ENCODE assay signal across 18 cellular contexts in genomic region chr2:47661310-47661709, GRCh38.
DNase-seq lines count a peak whose midpoint lies in the region; ATAC-seq, FAIRE-seq and TF ChIP-seq lines count a peak whose summit lies in the region.
"Had no signal": no experiment of that assay in that cellular context is flagged by ENCODE, and none has a peak within 500 bp of the region (broad histone marks: within the 10 kb centered on the region; RNA-seq: fewer than 3 reads in every experiment).

No MANE protein-coding gene starts in this region.

- H3K27ac ChIP-seq in GM23338 (ENCODE audit: low read depth) (peak overlapping the region; percentile 78; the same call in 1 of the 2 replicates), OCI-LY7 (ENCODE audit: low read depth, low read length, poor library complexity, severe bottlenecking) (peak overlapping the region; percentile 84), H1 (ENCODE audit: low read depth, low read length) (no peak overlapping the region)
- H3K27ac ChIP-seq: C4-2B had no signal

- H3K36me3 ChIP-seq in GM23338 (ENCODE audit: insufficient read depth) (no peaks in the 10 kb centered on the region), OCI-LY7 (ENCODE audit: insufficient read depth, low read length) (0 out of 2 replicates have a peak, but pooled peaks cover 5% of the 10 kb centered on the region), H1 (ENCODE audit: control insufficient read depth in 2 of 4, insufficient read depth in 4 of 4, low read length in 3 of 4) (no peaks in the 10 kb centered on the region)

- no peak overlapping the region for H2BK15ac ChIP-seq in H1 (ENCODE audit: low read length)

- FAIRE-seq in H1 (lab: Jason Lieb, UNC) = no peak
- FAIRE-seq: D721Med, GM12891, GM18507 had no signal

- no peak overlapping the region for H3K4me3 Mint-ChIP-seq in GM23338
- H3K4me3 Mint-ChIP-seq: CD4-positive, CD25-positive, alpha-beta regulatory T cell; CD8-positive, alpha-beta T cell had no signal

- H3K23ac ChIP-seq in H1 (ENCODE audit: insufficient read length) = no peak overlapping the region

- H2BK12ac ChIP-seq in H1 (ENCODE audit: low read depth, low read length) = peak overlapping the region; percentile 99

- H3K27me3 ChIP-seq in GM23338 (ENCODE audit: insufficient read depth) = no peaks in the 10 kb centered on the region
- no peaks in the 10 kb centered on the region; a peak in 1 of 7 replicates for H3K27me3 ChIP-seq in H1 (replicated peaks in 1 of 4; ENCODE audit: control insufficient read depth in 3 of 4, extremely low read depth in 1 of 4, insufficient read depth in 3 of 4, low read length in 3 of 4)

- H2AFZ ChIP-seq in GM23338 (no peak overlapping the region), OCI-LY7 (ENCODE audit: low read length) (no peak overlapping the region), H1 (ENCODE audit: low read length) (no peak overlapping the region)

- TF ChIP-seq POLR2A in H1 (IDR thresholded peaks at IDR 0.05; ENCODE audit: control extremely low read depth in 1 of 2, low read depth in 2 of 2, low read length in 2 of 2) = no peak

- H3K4ac ChIP-seq in H1 (replicated peaks; ENCODE audit: insufficient read length, low read depth, low read length) = no peak overlapping the region

- H3K79me2 ChIP-seq in GM23338 (replicated peaks; ENCODE audit: insufficient read depth) = no peaks in the 10 kb centered on the region
- peaks cover 13% of the 10 kb centered on the region; the same call in 1 of the 2 replicates for H3K79me2 ChIP-seq in OCI-LY7 (ENCODE audit: insufficient read depth, low read depth, low read length)
- no peaks in the 10 kb centered on the region for H3K79me2 ChIP-seq in H1 (ENCODE audit: control insufficient read depth in 1 of 2, insufficient read depth in 2 of 2, low read length in 2 of 2)

- H3K27me3 Mint-ChIP-seq in GM23338 (ENCODE audit: insufficient read depth, low read depth, poor library complexity) = peaks cover 18% of the 10 kb centered on the region
- H3K27me3 Mint-ChIP-seq: CD4-positive, CD25-positive, alpha-beta regulatory T cell had no signal

- no peaks in the 10 kb centered on the region; the same call in 2 of the 3 replicates for H3K9me3 Mint-ChIP-seq in GM23338
- H3K9me3 Mint-ChIP-seq: CD4-positive, CD25-positive, alpha-beta regulatory T cell; CD8-positive, alpha-beta T cell had no signal

- no peak overlapping the region for H4K5ac ChIP-seq in H1 (ENCODE audit: insufficient read length, low read depth, low read length)

- H3K9me2 ChIP-seq in GM23338 (ENCODE audit: insufficient read depth) (no peaks in the 10 kb centered on the region), OCI-LY7 (ENCODE audit: insufficient read depth, low read length) (no peaks in the 10 kb centered on the region)

- BruUV-seq in OCI-LY7 (replicated peaks; lab: Mats Ljungman, UMichigan) = no TSS peak

- H3K36me3 Mint-ChIP-seq in GM23338 (ENCODE audit: low read depth) = no peaks in the 10 kb centered on the region; the same call in 2 of the 3 replicates
- H3K36me3 Mint-ChIP-seq: CD4-positive, CD25-positive, alpha-beta regulatory T cell; CD8-positive, alpha-beta T cell had no signal

- peaks cover 31% of the 10 kb centered on the region for H3K4me1 ChIP-seq in GM23338 (ENCODE audit: insufficient read depth)
- H3K4me1 ChIP-seq in OCI-LY7 (ENCODE audit: insufficient read depth, low read length, poor library complexity, severe bottlenecking) = peaks cover 89% of the 10 kb centered on the region
- H3K4me1 ChIP-seq in H1 (replicated peaks in 1 of 4; ENCODE audit: control insufficient read depth in 3 of 4, insufficient read depth in 4 of 4, low read length in 3 of 4) = peaks cover 2 to 15% (median 10%) of the 10 kb centered on the region in 4 experiments; a peak in 5 of 7 replicates

- H3K9me3 ChIP-seq in OCI-LY7 (ENCODE audit: low read length) (no peaks in the 10 kb centered on the region), H1 (ENCODE audit: insufficient read depth in 2 of 2, low read depth in 1 of 2, low read length in 1 of 2) (no peaks in the 10 kb centered on the region)

- H3K4me1 Mint-ChIP-seq in GM23338 = peaks cover 30% of the 10 kb centered on the region
- H3K4me1 Mint-ChIP-seq: CD4-positive, CD25-positive, alpha-beta regulatory T cell had no signal

- no peaks in the 10 kb centered on the region for H3K79me1 ChIP-seq in H1 (ENCODE audit: low read depth, low read length)

- H2BK20ac ChIP-seq in H1 (ENCODE audit: low read length) = peak overlapping the region; percentile 98

- H3K27ac Mint-ChIP-seq in GM23338 = no peak overlapping the region
- H3K27ac Mint-ChIP-seq: CD4-positive, CD25-positive, alpha-beta regulatory T cell; CD8-positive, alpha-beta T cell had no signal

- no peaks in the 10 kb centered on the region for H3F3A ChIP-seq in GM23338 (replicated peaks; ENCODE audit: low read depth)

- peak overlapping the region; percentile 82; the same call in 1 of the 2 replicates for H2BK5ac ChIP-seq in H1 (ENCODE audit: low read depth, low read length)

- peak overlapping the region; percentile 85 for H2BK120ac ChIP-seq in H1 (replicated peaks; ENCODE audit: low read depth, low read length)

- CTCF ChIA-PET in OCI-LY7 (lab: Charles Lee; ENCODE audit: unreplicated experiment) = no interaction called here
- CTCF ChIA-PET in H1 (lab: Charles Lee; ENCODE audit: partially characterized antibody) = interaction anchor here (0.6 to 1.5 kb wide), 2 partner anchors 29 to 146 kb away, joined by 3 read pairs; no protein-coding TSS in a partner anchor

- H3K56ac ChIP-seq in H1 (replicated peaks; ENCODE audit: insufficient read length, low read depth, low read length) = no peak overlapping the region

- TF ChIP-seq CTCF in GM23338 (conservative IDR thresholded peaks at IDR 0.05; ENCODE audit: low read depth in 2 of 2) = no peak
- no peak for TF ChIP-seq CTCF in OCI-LY7 (conservative IDR thresholded peaks at IDR 0.05; ENCODE audit: low read length)
- TF ChIP-seq CTCF in H1 (IDR thresholded peaks at IDR 0.05; ENCODE audit: control extremely low read depth in 1 of 3, insufficient read depth in 1 of 3, low read depth in 1 of 3, low read length in 3 of 3) = no peak

- H4K91ac ChIP-seq in H1 (replicated peaks; ENCODE audit: insufficient read length, low read length) = peak overlapping the region; percentile 88

- POLR2A ChIA-PET in OCI-LY7 (lab: Charles Lee) (interaction anchor here (1.1 to 13.1 kb wide), 3 partner anchors 33 to 109 kb away, joined by 3 to 229 read pairs (median 7); no protein-coding TSS in a partner anchor), H1 (lab: Charles Lee; ENCODE audit: partially characterized antibody) (no interaction called here)

- no peaks in the 10 kb centered on the region for H3K23me2 ChIP-seq in H1 (ENCODE audit: low read depth, low read length)

- H4K20me1 ChIP-seq in GM23338 (replicated peaks; ENCODE audit: insufficient read depth) = no peaks in the 10 kb centered on the region
- no peaks in the 10 kb centered on the region for H4K20me1 ChIP-seq in OCI-LY7 (ENCODE audit: insufficient read depth, low read length)
- H4K20me1 ChIP-seq in H1 (replicated peaks in 1 of 2; ENCODE audit: control insufficient read depth in 1 of 2, insufficient read depth in 2 of 2, low read length in 2 of 2) = no peaks in the 10 kb centered on the region

- DNase-seq in GM23338 (ENCODE audit: low spot score) (no peak), OCI-LY7 (ENCODE audit: low spot score) (no peak), H1 (ENCODE audit: low read depth in 1 of 2, low spot score in 2 of 2) (no peak), RKO (ENCODE audit: low spot score) (no peak), COLO829 (ENCODE audit: low spot score) (no peak), NCI-H226 (no peak)
- DNase-seq: CD4-positive, CD25-positive, alpha-beta regulatory T cell; CD8-positive, alpha-beta T cell; DMS 273 treated with DMSO at 0.1 percent for 48 hours; DMS79; GF-D8; GOT3; H7 had no signal

- H3K18ac ChIP-seq in H1 (ENCODE audit: extremely low read depth, low read length) = peak overlapping the region; percentile 92

- no peak overlapping the region for H3K14ac ChIP-seq in H1 (ENCODE audit: insufficient read length)

- 0 out of 2 replicates have a peak overlapping the region, but pooled peaks have one; percentile 10 for H2AK5ac ChIP-seq in H1 (ENCODE audit: low read depth, low read length)

- H4K8ac ChIP-seq in H1 (ENCODE audit: extremely low read depth, insufficient read depth, low read length) = no peak overlapping the region

- H3K4me2 ChIP-seq in GM23338 (peak overlapping the region; percentile 36; the same call in 1 of the 2 replicates), OCI-LY7 (ENCODE audit: low read length) (peak overlapping the region; percentile 74), H1 (ENCODE audit: insufficient read depth in 1 of 2, low read depth in 2 of 2, low read length in 2 of 2) (no peak overlapping the region)

- TF ChIP-seq RAD21 in H1 (IDR thresholded peaks at IDR 0.05 in 1 of 2, conservative IDR thresholded peaks at IDR 0.05 in 1 of 2; ENCODE audit: low read depth in 2 of 2, low read length in 2 of 2) = no peak

- TF ChIP-seq EP300 in H1 (IDR thresholded peaks at IDR 0.05; ENCODE audit: borderline replicate concordance in 1 of 2, low read depth in 2 of 2, low read length in 2 of 2) = no peak

- WGBS in H1 (ENCODE audit: extremely low coverage in 1 of 2, insufficient coverage in 1 of 2, insufficient read length in 1 of 2, insufficient replicate concordance in 2 of 2, low coverage in 1 of 2, low lambda C conversion rate in 2 of 2, missing lambda C conversion rate in 1 of 2), 2 experiments = 91% methylated on average over 6 of the region's 6 CpGs; no CpG with 5 or more reads in 1 of the 2 experiments

- H3K9ac ChIP-seq in H1 (replicated peaks in 1 of 4; ENCODE audit: extremely low read depth in 1 of 4, low read depth in 3 of 4, low read length in 3 of 4) = no peak overlapping the region

- intact Hi-C loops in OCI-LY7 (cut with micrococcal nuclease; ENCODE audit: unreplicated experiment) = no loop called here

- H3K4me3 ChIP-seq in GM23338 = no peak overlapping the region
- H3K4me3 ChIP-seq in OCI-LY7 (ENCODE audit: low read depth, low read length, poor library complexity, severe bottlenecking) = no peak overlapping the region
- no peak overlapping the region for H3K4me3 ChIP-seq in H1 (ENCODE audit: extremely low read depth in 1 of 4, insufficient read depth in 2 of 4, low read depth in 3 of 4, low read length in 4 of 4)

- ATAC-seq in GM23338 = no peak
- ATAC-seq: CD8-positive, alpha-beta T cell; HCT116 had no signal

TF ChIP-seq in GM23338, 12 proteins besides CTCF, POLR2A, EP300 and RAD21 (continues in another document):
- no peak for TF ChIP-seq EZH2 (IDR thresholded peaks at IDR 0.05; ENCODE audit: low read depth, unreplicated experiment)
- TF ChIP-seq NANOG (IDR thresholded peaks at IDR 0.05; ENCODE audit: borderline replicate concordance) = no peak
- TF ChIP-seq EZH2phosphoT487 (IDR thresholded peaks at IDR 0.05; ENCODE audit: unreplicated experiment) = no peak
- no peak for TF ChIP-seq ZNF114 (CRISPR knock-in tag; IDR thresholded peaks at IDR 0.05)
- TF ChIP-seq JUNB (IDR thresholded peaks at IDR 0.05; ENCODE audit: unreplicated experiment) = no peak

TF ChIP-seq in H1, 55 proteins besides CTCF, POLR2A, EP300 and RAD21 (continues in another document):
- TF ChIP-seq HDAC6 (IDR thresholded peaks at IDR 0.05; ENCODE audit: low read depth, low read length) = no peak
- TF ChIP-seq TAF1 (IDR thresholded peaks at IDR 0.05; ENCODE audit: low read depth, low read length) = no peak
- TF ChIP-seq JUN (IDR thresholded peaks at IDR 0.05; ENCODE audit: low read depth, low read length) = no peak
- TF ChIP-seq RXRA (IDR thresholded peaks at IDR 0.05; ENCODE audit: insufficient read depth, low read depth, low read length) = no peak
- no peak for TF ChIP-seq JUND (IDR thresholded peaks at IDR 0.05; ENCODE audit: low read length)

Comparison
In these comparisons a context has a peak if more than half of its experiments do, and no peak if none do; other contexts are left out.
1. H3K4me2 ChIP-seq: peak in GM23338 (single experiment) and OCI-LY7 (single experiment); none in H1 (0 of 2).